In the genomic region with DNA sequence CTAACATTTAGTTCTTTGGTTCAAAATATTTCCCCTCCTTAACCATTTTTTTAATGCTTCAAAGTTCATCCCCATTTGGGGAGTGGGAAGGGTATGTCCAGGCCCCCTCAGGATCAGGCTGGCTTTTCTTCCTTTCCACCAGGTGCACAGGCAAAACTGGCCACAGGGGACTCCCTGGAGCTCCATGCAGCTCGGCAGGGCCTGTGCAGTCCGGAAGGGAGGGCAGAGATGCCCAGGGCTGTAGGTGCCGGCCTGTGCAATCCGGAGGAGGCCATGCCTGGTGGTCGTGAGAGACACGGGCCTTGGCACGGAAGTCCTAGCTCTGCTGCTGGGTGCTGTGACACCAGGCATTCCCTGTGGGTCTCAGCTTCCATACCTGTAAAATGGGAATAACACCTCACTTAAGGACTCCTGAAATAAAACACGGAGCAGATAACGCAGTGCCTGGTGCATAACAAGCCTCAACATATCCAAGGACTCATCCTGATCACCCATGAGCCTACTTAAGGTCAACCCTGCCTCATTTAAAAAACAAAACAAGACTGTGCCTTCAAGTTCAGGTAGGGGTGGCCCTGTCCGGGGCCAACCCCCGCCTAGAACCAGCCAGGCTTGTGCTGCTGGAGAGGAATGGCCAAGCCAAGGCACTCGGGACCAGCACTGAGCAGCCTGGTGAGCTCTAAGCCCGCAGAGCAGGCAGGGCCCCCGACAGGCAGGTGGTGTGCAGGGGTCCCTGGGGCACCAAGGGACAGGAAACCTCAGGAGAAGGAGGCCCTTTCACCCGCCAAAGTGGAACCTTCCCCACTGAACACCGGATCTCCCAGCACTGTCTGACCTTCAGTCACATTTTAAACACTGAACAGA, we compare ENCODE assay signal across 25 cellular contexts. TPM values are rescaled to one million over a fixed set of nuclear protein-coding genes. Genes with fewer than 3 reads are reported as not detected.
DNase-seq lines count a peak whose midpoint lies in the region; ATAC-seq and TF ChIP-seq lines count a peak whose summit lies in the region.
"Had no signal": no experiment of that assay in that cellular context is flagged by ENCODE, and none has a peak within 500 bp of the region (broad histone marks: within the 10 kb centered on the region; RNA-seq: fewer than 3 reads in every experiment).

No MANE protein-coding gene starts in this region.

- H2AFZ ChIP-seq in HCT116 (ENCODE audit: low read depth, low read length, poor library complexity, severe bottlenecking) (no peak overlapping the region), neuronal stem cell (ENCODE audit: low read length) (peak overlapping the region; percentile 11)

- H3K9me3 ChIP-seq in HCT116 (ENCODE audit: control insufficient read depth in 1 of 2, insufficient read depth in 1 of 2, low read depth in 1 of 2, low read length in 2 of 2) (no peaks in the 10 kb centered on the region), endodermal cell (ENCODE audit: control insufficient read depth, low read length) (no peaks in the 10 kb centered on the region), neuronal stem cell (replicated peaks in 1 of 2; ENCODE audit: control insufficient read depth in 2 of 2, insufficient read depth in 1 of 2, low read depth in 1 of 2, low read length in 2 of 2) (no peaks in the 10 kb centered on the region)
- H3K9me3 ChIP-seq: pancreas, sigmoid colon, transverse colon had no signal

- TF ChIP-seq CTCF in GM12865 (IDR thresholded peaks at IDR 0.05; ENCODE audit: insufficient read depth, low read depth, low read length, missing control alignments) (peak; percentile 10), HCT116 (IDR thresholded peaks at IDR 0.05 in 2 of 3, conservative IDR thresholded peaks at IDR 0.05 in 1 of 3; ENCODE audit: borderline replicate concordance in 1 of 3, insufficient read depth in 1 of 3, low read depth in 2 of 3, low read length in 2 of 3) (peak in 2 of 3 experiments; percentile 27 to 35; a peak in 4 of 6 replicates), endodermal cell (conservative IDR thresholded peaks at IDR 0.05) (peak; percentile 57), CD14-positive monocyte (IDR thresholded peaks at IDR 0.05) (no peak)

- no peak overlapping the region for H3K4me3 Mint-ChIP-seq in endodermal cell
- H3K4me3 Mint-ChIP-seq in CD14-positive monocyte = no peak overlapping the region
- H3K4me3 Mint-ChIP-seq: activated CD4-positive, alpha-beta memory T cell treated with anti-CD3 and anti-CD28 coated beads, Interleukin-2, amount 10 ng/mL, durations not matched to agents 7 days and 5 days; central memory CD8-positive, alpha-beta T cell; stimulated activated effector memory CD8-positive, alpha-beta T cell treated with anti-CD3 and anti-CD28 coated beads, Interleukin-12 subunit alpha, Interleukin-12 subunit beta, amount 100 ng/mL, for 72 hours had no signal

- H4K8ac ChIP-seq in neuronal stem cell (ENCODE audit: low read depth, low read length) = no peak overlapping the region

- H2BK15ac ChIP-seq in neuronal stem cell (ENCODE audit: low read length) = no peak overlapping the region

- H3K4me3 ChIP-seq in GM12865 (ENCODE audit: low read depth, low read length) (no peak overlapping the region), HCT116 (replicated peaks in 1 of 2; ENCODE audit: low read depth in 1 of 2, low read length in 2 of 2) (no peak overlapping the region), endodermal cell (ENCODE audit: low read length) (no peak overlapping the region), neuronal stem cell (ENCODE audit: low read length in 2 of 2) (no peak overlapping the region)
- H3K4me3 ChIP-seq: pancreas, sigmoid colon, transverse colon had no signal

- H3K27ac Mint-ChIP-seq in endodermal cell = no peak overlapping the region
- no peak overlapping the region for H3K27ac Mint-ChIP-seq in CD14-positive monocyte
- H3K27ac Mint-ChIP-seq: activated CD4-positive, alpha-beta memory T cell treated with anti-CD3 and anti-CD28 coated beads, Interleukin-2, amount 10 ng/mL, durations not matched to agents 7 days and 5 days; stimulated activated effector memory CD8-positive, alpha-beta T cell treated with anti-CD3 and anti-CD28 coated beads, Interleukin-12 subunit alpha, Interleukin-12 subunit beta, amount 100 ng/mL, for 72 hours had no signal

- no peak overlapping the region for H2BK12ac ChIP-seq in neuronal stem cell (ENCODE audit: low read length)

- H3K79me2 ChIP-seq in HCT116 (ENCODE audit: insufficient read depth, low read length) = no peaks in the 10 kb centered on the region

- no peaks in the 10 kb centered on the region for H3K9me3 Mint-ChIP-seq in endodermal cell
- H3K9me3 Mint-ChIP-seq in CD14-positive monocyte = no peaks in the 10 kb centered on the region
- H3K9me3 Mint-ChIP-seq: activated CD4-positive, alpha-beta memory T cell treated with anti-CD3 and anti-CD28 coated beads, Interleukin-2, amount 10 ng/mL, durations not matched to agents 7 days and 5 days; central memory CD8-positive, alpha-beta T cell; stimulated activated effector memory CD8-positive, alpha-beta T cell treated with anti-CD3 and anti-CD28 coated beads, Interleukin-12 subunit alpha, Interleukin-12 subunit beta, amount 100 ng/mL, for 72 hours had no signal

- TF ChIP-seq RAD21 in HCT116 (IDR thresholded peaks at IDR 0.05; ENCODE audit: low read depth) = no peak

- H3K36me3 Mint-ChIP-seq in endodermal cell (ENCODE audit: low read depth) = no peaks in the 10 kb centered on the region
- no peaks in the 10 kb centered on the region for H3K36me3 Mint-ChIP-seq in CD14-positive monocyte
- H3K36me3 Mint-ChIP-seq: stimulated activated effector memory CD8-positive, alpha-beta T cell treated with anti-CD3 and anti-CD28 coated beads, Interleukin-12 subunit alpha, Interleukin-12 subunit beta, amount 100 ng/mL, for 72 hours had no signal

- POLR2A ChIA-PET in HCT116 (lab: Charles Lee) = no interaction called here

- BruUV-seq in HCT116 (replicated peaks; lab: Mats Ljungman, UMichigan) = no TSS peak

- H3K23ac ChIP-seq in neuronal stem cell (ENCODE audit: low read depth, low read length, poor library complexity) = no peak overlapping the region

- H3K4me1 Mint-ChIP-seq in endodermal cell = peaks cover 16% of the 10 kb centered on the region
- no peaks in the 10 kb centered on the region for H3K4me1 Mint-ChIP-seq in CD14-positive monocyte
- H3K4me1 Mint-ChIP-seq: central memory CD8-positive, alpha-beta T cell; stimulated activated effector memory CD8-positive, alpha-beta T cell treated with anti-CD3 and anti-CD28 coated beads, Interleukin-12 subunit alpha, Interleukin-12 subunit beta, amount 100 ng/mL, for 72 hours had no signal

- no peak for TF ChIP-seq POLR2A in HCT116 (IDR thresholded peaks at IDR 0.05; ENCODE audit: borderline replicate concordance, extremely low read depth, insufficient read depth, insufficient read length)

- CTCF ChIA-PET in HCT116 (lab: Charles Lee) = no interaction called here

- no peaks in the 10 kb centered on the region for H3K4me1 ChIP-seq in HCT116 (ENCODE audit: control insufficient read depth in 1 of 2, insufficient read depth in 2 of 2, low read length in 2 of 2)
- H3K4me1 ChIP-seq in endodermal cell (ENCODE audit: control insufficient read depth, insufficient read depth, low read length) = peaks cover 8% of the 10 kb centered on the region
- no peaks in the 10 kb centered on the region for H3K4me1 ChIP-seq in neuronal stem cell (ENCODE audit: control insufficient read depth in 2 of 2, insufficient read depth in 1 of 2, low read depth in 1 of 2, low read length in 2 of 2)
- H3K4me1 ChIP-seq: pancreas, sigmoid colon, transverse colon had no signal

- H3K27me3 Mint-ChIP-seq in endodermal cell (ENCODE audit: insufficient read depth) = peaks cover 3% of the 10 kb centered on the region
- H3K27me3 Mint-ChIP-seq in CD14-positive monocyte (ENCODE audit: low read depth in 3 of 3) = peaks cover 0 to 9% (median 1%) of the 10 kb centered on the region in 3 donors
- H3K27me3 Mint-ChIP-seq: activated CD4-positive, alpha-beta memory T cell treated with anti-CD3 and anti-CD28 coated beads, Interleukin-2, amount 10 ng/mL, durations not matched to agents 7 days and 5 days had no signal

- H3K4ac ChIP-seq in neuronal stem cell (ENCODE audit: low read length) = no peak overlapping the region

- no peak overlapping the region for H3K27ac ChIP-seq in HCT116 (ENCODE audit: low read depth, low read length)
- H3K27ac ChIP-seq in endodermal cell (ENCODE audit: low read depth, low read length) = no peak overlapping the region
- no peak overlapping the region for H3K27ac ChIP-seq in neuronal stem cell (replicated peaks; ENCODE audit: low read length)
- H3K27ac ChIP-seq: pancreas, sigmoid colon, transverse colon, VCaP had no signal

- H3K9me2 ChIP-seq in HCT116 (ENCODE audit: insufficient read depth) = no peaks in the 10 kb centered on the region

- peak; percentile 80 for ATAC-seq in HCT116
- ATAC-seq: stimulated activated effector memory CD8-positive, alpha-beta T cell treated with anti-CD3 and anti-CD28 coated beads, Interleukin-12 subunit alpha, Interleukin-12 subunit beta, amount 100 ng/mL, for 72 hours had no signal

- no peak overlapping the region for H2AK5ac ChIP-seq in neuronal stem cell (ENCODE audit: low read depth, low read length)

- RAD21 ChIA-PET in HCT116 (lab: Charles Lee; ENCODE audit: low non-redundant PET in 1 of 2, low total read pairs in 2 of 2, uncharacterized antibody in 2 of 2, unreplicated experiment in 2 of 2) = no interaction called here

- no peak overlapping the region for H2BK5ac ChIP-seq in neuronal stem cell (ENCODE audit: low read length)

- intact Hi-C loops in HCT116 (cut with micrococcal nuclease) = no loop called here
- intact Hi-C loops in CD14-positive monocyte (cut with micrococcal nuclease) = no loop called here

- H3K4me2 ChIP-seq in HCT116 (ENCODE audit: low read length) (no peak overlapping the region), neuronal stem cell (ENCODE audit: insufficient read depth, low read length, poor library complexity, severe bottlenecking) (no peak overlapping the region)

- no peak overlapping the region for H4K91ac ChIP-seq in neuronal stem cell (ENCODE audit: low read depth, low read length, poor library complexity)

- H3K9ac ChIP-seq in HCT116 (ENCODE audit: low read length) (no peak overlapping the region), endodermal cell (ENCODE audit: extremely low read depth, low read length, poor library complexity, severe bottlenecking) (no peak overlapping the region), neuronal stem cell (ENCODE audit: low read depth, low read length, poor library complexity) (no peak overlapping the region)

- no peaks in the 10 kb centered on the region for H3K27me3 ChIP-seq in HCT116 (ENCODE audit: insufficient read depth, low read length)
- no peaks in the 10 kb centered on the region for H3K27me3 ChIP-seq in endodermal cell (ENCODE audit: control insufficient read depth, insufficient read depth, low read length, poor library complexity, severe bottlenecking)
- peaks cover 0 to 2% (median 0%) of the 10 kb centered on the region in 3 experiments for H3K27me3 ChIP-seq in neuronal stem cell (ENCODE audit: control insufficient read depth in 3 of 3, insufficient read depth in 3 of 3, low read depth in 1 of 3, low read length in 3 of 3)
- H3K27me3 ChIP-seq: pancreas, sigmoid colon, transverse colon had no signal

- DNase-seq in GM12865 (ENCODE audit: low read depth) (no peak), HCT116 (ENCODE audit: low read depth, low spot score) (no peak), endodermal cell (no peak), neuronal stem cell (ENCODE audit: low spot score) (no peak), NCI-H146 (lab: John Stamatoyannopoulos, UW) (no peak), Ammon's horn (ENCODE audit: low spot score) (no peak), CD14-positive monocyte (ENCODE audit: low spot score) (no peak), H4 (ENCODE audit: low spot score) (no peak)
- DNase-seq: activated CD4-positive, alpha-beta memory T cell treated with anti-CD3 and anti-CD28 coated beads, Interleukin-2, amount 10 ng/mL, durations not matched to agents 7 days and 5 days; activated naive CD4-positive, alpha-beta T cell treated with Interleukin-2 at 50 U/mL for 16 hours; activated T-cell treated with anti-CD3 and anti-CD28 coated beads, Interleukin-2, amount 50 U/mL, for 1 hour; AML-193; GDM1; islet precursor cell; NCI-H1417 treated with DMSO at 0.1 percent for 48 hours; NCI-H2171 treated with DMSO at 0.1 percent for 48 hours; NCI-H69; pancreas; Right ventricle myocardium superior; sigmoid colon; T-helper 1 cell; transverse colon had no signal

- H3K79me1 ChIP-seq in neuronal stem cell (ENCODE audit: low read depth, low read length) = no peaks in the 10 kb centered on the region

- no peaks in the 10 kb centered on the region for H4K20me1 ChIP-seq in HCT116 (ENCODE audit: insufficient read depth)

- H2BK120ac ChIP-seq in neuronal stem cell (ENCODE audit: low read depth, low read length) = no peak overlapping the region

- H3K36me3 ChIP-seq in HCT116 (ENCODE audit: control insufficient read depth in 1 of 2, insufficient read depth in 2 of 2, low read length in 2 of 2) (no peaks in the 10 kb centered on the region), endodermal cell (ENCODE audit: control insufficient read depth, insufficient read depth, low read length) (no peaks in the 10 kb centered on the region), neuronal stem cell (replicated peaks in 1 of 2; ENCODE audit: control insufficient read depth in 2 of 2, insufficient read depth in 2 of 2, low read length in 2 of 2) (no peaks in the 10 kb centered on the region)
- H3K36me3 ChIP-seq: transverse colon had no signal

- H3K14ac ChIP-seq in neuronal stem cell (ENCODE audit: low read length) = no peak overlapping the region

- no peak overlapping the region for H3K18ac ChIP-seq in neuronal stem cell (ENCODE audit: low read length)

- WGBS in endodermal cell (ENCODE audit: insufficient coverage in 1 of 2, insufficient read length in 1 of 2), 2 experiments = 93 to 94% methylated on average over 13 to 16 of the region's 16 CpGs
- no CpG with 5 or more reads among the region's 16 CpGs for WGBS in neuronal stem cell (ENCODE audit: extremely low coverage in 2 of 2, insufficient read length in 2 of 2, insufficient replicate concordance in 1 of 2), 2 donors

RNA-seq across cellular contexts. Expression of gene CYP4V2, which starts 21.2 kb away (rescaled TPM):
- 8.6 TPM for total RNA-seq in HCT116 (2021; ENCODE audit: unreplicated experiment)
- 2.2 and 2.9 TPM in 2 replicates for polyA plus RNA-seq in HCT116 (2012)
- 1 to 10 TPM; 2.0 to 2.1 TPM for total RNA-seq in endodermal cell
- 2.2 TPM for polyA plus RNA-seq in endodermal cell (2013, experiment 1 of 2)
- 1.6 TPM for polyA plus RNA-seq in endodermal cell (2013, experiment 2 of 2)
- polyA plus RNA-seq in neuronal stem cell (2013, experiment 1 of 2) = 0.99 TPM
- polyA plus RNA-seq in neuronal stem cell (2013, experiment 2 of 2) = 1.2 TPM
- 10 to 100 TPM in 1 of 2 donors, 1 to 10 TPM in 1; 6.3 to 10.5 TPM for polyA plus RNA-seq in CD14-positive monocyte
- total RNA-seq in H4 (2014; rRNA removed; shearing (Covaris generic)) = 13.6 and 22.0 TPM in 2 replicates

RNA-seq across cellular contexts. Expression of gene KLKB1, which starts 57.1 kb away (rescaled TPM):
- total RNA-seq in HCT116 (2021; ENCODE audit: unreplicated experiment) = 0.10 TPM
- 0.05 and 0.12 TPM in 2 replicates for polyA plus RNA-seq in HCT116 (2012)
- 10 to 100 TPM in 1 of 2 donors, 1 to 10 TPM in 1; 9.5 to 11.9 TPM for total RNA-seq in endodermal cell
- 0.50 TPM for polyA plus RNA-seq in endodermal cell (2013, experiment 1 of 2)
- 0.17 TPM for polyA plus RNA-seq in endodermal cell (2013, experiment 2 of 2)
- 0.06 TPM for polyA plus RNA-seq in neuronal stem cell (2013, experiment 1 of 2)
- 0.03 TPM for polyA plus RNA-seq in neuronal stem cell (2013, experiment 2 of 2)
- polyA plus RNA-seq in CD14-positive monocyte = not detected
- total RNA-seq in H4 (2014; rRNA removed; shearing (Covaris generic)) = 0.17 TPM in 1 of 2 replicates, not detected in the other
- total RNA-seq: activated CD4-positive, alpha-beta memory T cell treated with anti-CD3 and anti-CD28 coated beads, Interleukin-2, amount 10 ng/mL, durations not matched to agents 7 days and 5 days had no signal
